Comparison of ENCODE assay signal across 18 cellular contexts in the genomic region with DNA sequence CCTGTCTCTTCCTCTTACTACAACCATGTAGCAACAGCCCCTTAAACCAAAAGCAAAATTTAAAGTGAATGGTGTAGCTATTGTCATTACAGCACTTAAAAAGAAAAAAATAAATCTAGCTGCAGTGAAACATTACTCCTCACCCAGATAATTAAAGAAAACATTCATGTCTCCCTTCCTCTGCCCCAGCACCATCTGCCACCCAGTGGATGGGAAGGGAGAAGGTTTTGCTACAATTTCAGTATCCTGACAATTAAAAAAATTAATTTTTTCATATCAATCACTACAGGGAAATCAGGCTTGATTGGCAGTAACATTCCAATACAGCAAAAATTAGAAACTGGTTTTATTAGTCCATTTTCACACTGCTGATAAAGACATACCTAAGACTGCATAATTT.
DNase-seq lines count a peak whose midpoint lies in the region; FAIRE-seq and TF ChIP-seq lines count a peak whose summit lies in the region.
"Had no signal": no experiment of that assay in that cellular context is flagged by ENCODE, and none has a peak within 500 bp of the region (broad histone marks: within the 10 kb centered on the region; RNA-seq: fewer than 3 reads in every experiment).

No MANE protein-coding gene starts in this region.

- H3K4me3 ChIP-seq in LNCaP clone FGC (ENCODE audit: low read depth, low read length) (no peak overlapping the region), astrocyte of the spinal cord (ENCODE audit: low read depth, low read length) (no peak overlapping the region)
- H3K4me3 ChIP-seq: heart left ventricle, Peyer's patch, skin epidermis had no signal

- in situ Hi-C loops in astrocyte of the spinal cord (cut with HindIII; ENCODE audit: low sequenced_read_pairs) = no loop called here

- FAIRE-seq in D721Med (lab: Jason Lieb, UNC) = no peak
- FAIRE-seq: colon, islet of Langerhans had no signal

- no peak for DNase-seq in D721Med (ENCODE audit: insufficient read length, low spot score)
- no peak for DNase-seq in LNCaP clone FGC (ENCODE audit: low read depth)
- no peak for DNase-seq in astrocyte of the spinal cord (ENCODE audit: low read depth, low spot score)
- peak; percentile 34 for DNase-seq in left kidney (ENCODE audit: low read depth, low spot score)
- no peak for DNase-seq in ecto neural progenitor cell (ENCODE audit: low spot score)
- DNase-seq in activated CD4-positive, alpha-beta T cell treated with anti-CD3 and anti-CD28 coated beads for 1 hour = no peak
- DNase-seq in activated CD4-positive, alpha-beta T cell treated with anti-CD3 and anti-CD28 coated beads for 48 hours = no peak
- DNase-seq: activated CD8-positive, alpha-beta memory T cell treated with anti-CD3 and anti-CD28 coated beads for 24 hours; amniotic stem cell; CD4-positive, alpha-beta T cell; heart left ventricle; NCI-H1092; Peyer's patch; stimulated activated CD4-positive, alpha-beta T cell treated with anti-CD3 and anti-CD28 coated beads, Interleukin-4, amount 100 ng/mL, for 4 hours; SW 1271 had no signal

- TF ChIP-seq CTCF in D721Med (IDR thresholded peaks at IDR 0.05; ENCODE audit: insufficient read depth, missing control alignments) (peak; percentile 8), LNCaP clone FGC (IDR thresholded peaks at IDR 0.05; ENCODE audit: control insufficient read depth, extremely low read depth, insufficient read depth) (peak; percentile 31; the same call in 1 of the 2 replicates), astrocyte of the spinal cord (IDR thresholded peaks at IDR 0.05; ENCODE audit: low read depth, low read length) (peak; percentile 7)
